8 cellular contexts compared by ENCODE assay signal in genomic region chr1:38046333-38046883, GRCh38. TPM values are rescaled to one million over a fixed set of nuclear protein-coding genes. Genes with fewer than 3 reads are reported as not detected.
DNase-seq lines count a peak whose midpoint lies in the region; ATAC-seq and TF ChIP-seq lines count a peak whose summit lies in the region.

Gene POU3F1, minus strand, starts transcription at chr1:38046793. Its CDS starts 50 bp downstream, at chr1:38046743.

- H3K4me1 Mint-ChIP-seq in activated CD8-positive, alpha-beta T cell treated with anti-CD3 and anti-CD28 coated beads for 36 hours (ENCODE audit: low read depth): peaks cover 7% of the 10 kb centered on the region
- H3K4me1 Mint-ChIP-seq in stimulated activated memory B cell treated with anti-CD40 and anti-IgM and Interleukin-4, amounts not matched to agents 10 μg/mL and 1 μg/mL and 100 μg/mL, for 72 hours: peaks cover 46% of the 10 kb centered on the region

- peaks cover 48% of the 10 kb centered on the region for H3K27me3 Mint-ChIP-seq in activated CD8-positive, alpha-beta T cell treated with anti-CD3 and anti-CD28 coated beads for 36 hours
- H3K27me3 Mint-ChIP-seq in stimulated activated memory B cell treated with anti-CD40 and anti-IgM and Interleukin-4, amounts not matched to agents 10 μg/mL and 1 μg/mL and 100 μg/mL, for 72 hours: peaks cover 37% of the 10 kb centered on the region

- TF ChIP-seq POLR2A in GM18505 (IDR thresholded peaks at IDR 0.05; ENCODE audit: borderline replicate concordance, extremely low read depth, insufficient read depth, insufficient read length): no peak

- no peaks in the 10 kb centered on the region for H3K9me3 Mint-ChIP-seq in activated CD8-positive, alpha-beta T cell treated with anti-CD3 and anti-CD28 coated beads for 36 hours
- H3K9me3 Mint-ChIP-seq in stimulated activated memory B cell treated with anti-CD40 and anti-IgM and Interleukin-4, amounts not matched to agents 10 μg/mL and 1 μg/mL and 100 μg/mL, for 72 hours: no peaks in the 10 kb centered on the region

- no peaks in the 10 kb centered on the region for H3K36me3 Mint-ChIP-seq in activated CD8-positive, alpha-beta T cell treated with anti-CD3 and anti-CD28 coated beads for 36 hours (ENCODE audit: low read depth)
- H3K36me3 Mint-ChIP-seq in stimulated activated memory B cell treated with anti-CD40 and anti-IgM and Interleukin-4, amounts not matched to agents 10 μg/mL and 1 μg/mL and 100 μg/mL, for 72 hours: no peaks in the 10 kb centered on the region

- CTCF ChIA-PET in activated CD8-positive, alpha-beta T cell treated with anti-CD3 and anti-CD28 coated beads for 36 hours (lab: Charles Lee): interaction anchor here (1.0 to 2.3 kb wide), 2 partner anchors 16 to 20 kb away, joined by 4 to 9 read pairs; no protein-coding TSS in a partner anchor

- intact Hi-C loops in activated CD8-positive, alpha-beta T cell treated with anti-CD3 and anti-CD28 coated beads for 36 hours (cut with micrococcal nuclease): no loop called here
- intact Hi-C loops in right cardiac atrium (cut with DNase I): no loop called here

- no peak for TF ChIP-seq CTCF in GM12875 (IDR thresholded peaks at IDR 0.05; ENCODE audit: borderline replicate concordance, insufficient read depth, low read depth, low read length)
- no peak for TF ChIP-seq CTCF in activated CD8-positive, alpha-beta T cell treated with anti-CD3 and anti-CD28 coated beads for 36 hours (IDR thresholded peaks at IDR 0.05)

- no peaks in the 10 kb centered on the region for H3K9me3 ChIP-seq in right cardiac atrium (ENCODE audit: control insufficient read depth, low read length)

- no peak within 1 kb of the TSS for H3K27ac Mint-ChIP-seq in activated CD8-positive, alpha-beta T cell treated with anti-CD3 and anti-CD28 coated beads for 36 hours
- H3K27ac Mint-ChIP-seq in stimulated activated memory B cell treated with anti-CD40 and anti-IgM and Interleukin-4, amounts not matched to agents 10 μg/mL and 1 μg/mL and 100 μg/mL, for 72 hours: peak within 1 kb of the TSS; percentile 18

- peak within 1 kb of the TSS; percentile 55 for H3K4me3 ChIP-seq in GM12875 (ENCODE audit: low read depth, low read length)
- peak within 1 kb of the TSS; percentile 47 for H3K4me3 ChIP-seq in right cardiac atrium (ENCODE audit: low read length)

- H3K4me3 Mint-ChIP-seq in activated CD8-positive, alpha-beta T cell treated with anti-CD3 and anti-CD28 coated beads for 36 hours: peak within 1 kb of the TSS; percentile 67
- H3K4me3 Mint-ChIP-seq in stimulated activated memory B cell treated with anti-CD40 and anti-IgM and Interleukin-4, amounts not matched to agents 10 μg/mL and 1 μg/mL and 100 μg/mL, for 72 hours: peak within 1 kb of the TSS; percentile 85

- H3K27ac ChIP-seq in right cardiac atrium (ENCODE audit: low read length): no peak within 1 kb of the TSS

- no peaks in the 10 kb centered on the region for H3K4me1 ChIP-seq in right cardiac atrium (ENCODE audit: control insufficient read depth, insufficient read depth, low read length)

- ATAC-seq in HG02759 (IDR thresholded peaks at IDR 0.05; ENCODE audit: unreplicated experiment) (peak; percentile 15), right cardiac atrium (no peak), GM18505 (IDR thresholded peaks at IDR 0.05; ENCODE audit: unreplicated experiment) (no peak)
- no peak for ATAC-seq in activated CD8-positive, alpha-beta T cell treated with anti-CD3 and anti-CD28 coated beads for 36 hours
- ATAC-seq in stimulated activated memory B cell treated with anti-CD40 and anti-IgM and Interleukin-4, amounts not matched to agents 10 μg/mL and 1 μg/mL and 100 μg/mL, for 72 hours: peak; percentile 11

- DNase-seq in activated CD8-positive, alpha-beta T cell treated with anti-CD3 and anti-CD28 coated beads for 36 hours: no peak
- DNase-seq in right cardiac atrium: no peak
- DNase-seq in Ammon's horn (ENCODE audit: low spot score): no peak
- DNase-seq in NCI-H526 (lab: John Stamatoyannopoulos, UW): no peak

- POLR2A ChIA-PET in activated CD8-positive, alpha-beta T cell treated with anti-CD3 and anti-CD28 coated beads for 36 hours (lab: Charles Lee): interaction anchor here (0.6 to 1.8 kb wide), 3 partner anchors 9 to 776 kb away, joined by 3 to 9 read pairs (median 3); no protein-coding TSS in a partner anchor

- WGBS in right cardiac atrium: 2% methylated on average over 92 of the region's 92 CpGs

- no peaks in the 10 kb centered on the region for H3K27me3 ChIP-seq in right cardiac atrium (ENCODE audit: control insufficient read depth, insufficient read depth)

RNA-seq across cellular contexts. Expression of gene POU3F1, which starts in this region (rescaled TPM):
- total RNA-seq in activated CD8-positive, alpha-beta T cell treated with anti-CD3 and anti-CD28 coated beads for 36 hours: under 1 TPM in 1 of 2 experiments, not detected in 1; 0.16 TPM
- total RNA-seq in right cardiac atrium: under 1 TPM in 3 of 4 donors, not detected in 1; 0.09 to 0.17 (median 0.17) TPM
- 0.07 TPM for polyA plus RNA-seq in right cardiac atrium

Comparison
In these comparisons a context has a peak if more than half of its experiments do, and no peak if none do; other contexts are left out.
1. ATAC-seq: peak in HG02759 (single experiment) and stimulated activated memory B cell treated with anti-CD40 and anti-IgM and Interleukin-4, amounts not matched to agents 10 μg/mL and 1 μg/mL and 100 μg/mL, for 72 hours (single experiment); none in activated CD8-positive, alpha-beta T cell treated with anti-CD3 and anti-CD28 coated beads for 36 hours (single experiment), right cardiac atrium (0 of 2) and GM18505 (single experiment).